Comparison of ENCODE assay signal across 8 cellular contexts in the genomic region with DNA sequence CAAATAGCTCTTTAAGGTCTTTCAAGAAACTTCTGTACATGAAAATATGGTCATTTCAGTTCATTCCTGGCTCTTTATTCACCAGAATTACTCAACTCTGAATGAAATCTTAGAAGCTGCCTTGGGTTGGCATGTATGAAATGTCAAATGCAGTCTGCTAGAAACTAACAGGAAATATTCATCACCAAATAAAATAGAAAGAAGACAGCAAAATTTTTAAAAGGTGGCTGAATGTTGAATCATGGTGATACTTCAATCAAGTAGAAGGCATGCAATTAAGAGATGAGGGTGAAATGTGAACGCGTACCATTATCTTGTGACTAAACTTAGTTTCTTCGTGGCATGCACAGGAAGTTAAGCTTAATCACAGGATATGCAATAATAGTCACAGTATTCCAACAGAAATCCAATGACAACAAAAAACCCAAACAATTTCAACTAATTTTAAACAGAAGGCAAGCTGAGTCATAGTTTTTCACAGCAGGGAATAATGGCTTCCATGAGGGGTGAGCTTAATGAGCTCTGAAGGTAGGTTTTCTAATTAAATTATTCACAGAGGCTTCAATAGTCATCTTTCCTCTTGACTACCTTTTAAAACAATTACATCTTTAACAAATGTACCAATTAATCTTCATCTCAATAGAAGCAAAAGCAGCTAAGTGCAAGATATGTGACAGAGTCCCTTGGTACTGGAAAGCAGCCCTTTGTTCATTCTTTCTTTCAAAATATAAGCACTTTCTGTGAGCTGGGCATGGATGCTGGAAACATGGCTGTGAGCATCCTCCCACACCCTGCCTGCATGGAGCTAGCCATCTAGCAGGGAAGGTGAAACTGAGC. TPM values are rescaled to one million over a fixed set of nuclear protein-coding genes. Genes with fewer than 3 reads are reported as not detected.
A peak's percentile ranks its signal among the peaks of the same experiment; 100 is the strongest.
DNase-seq lines count a peak whose midpoint lies in the region; ATAC-seq, FAIRE-seq and TF ChIP-seq lines count a peak whose summit lies in the region.

No MANE protein-coding gene starts in this region.

- CTCF ChIA-PET in GM12878 (lab: Yijun Ruan, JAX) = no interaction called here

- H3K27ac ChIP-seq in GM12878 (ENCODE audit: control insufficient read depth, insufficient read depth) = no peak overlapping the region

- ATAC-seq in GM12878 (no peak), HG03196 (IDR thresholded peaks at IDR 0.05; ENCODE audit: unreplicated experiment) (no peak)

- BruUV-seq in GM12878 (replicated peaks; lab: Mats Ljungman, UMichigan) = no TSS peak

- H3K9ac ChIP-seq in GM12878 (ENCODE audit: control insufficient read depth, insufficient read depth, low read length) = no peak overlapping the region

- SMC1A ChIA-PET in GM12878 (lab: Charles Lee; ENCODE audit: uncharacterized antibody, unreplicated experiment) = interaction anchor here (1.0 to 1.4 kb wide), 2 partner anchors 14 to 86 kb away, joined by 3 to 6 read pairs; no protein-coding TSS in a partner anchor

- no peak overlapping the region for H2AFZ ChIP-seq in GM12878 (ENCODE audit: control insufficient read depth, low read depth, low read length)

- RAD21 ChIA-PET in GM12878 (lab: Charles Lee; ENCODE audit: unreplicated experiment) = no interaction called here

- no peaks in the 10 kb centered on the region for H3K9me3 ChIP-seq in GM12878 (replicated peaks; ENCODE audit: control insufficient read depth, insufficient read depth, low read length)

- FAIRE-seq in GM12878 (lab: Jason Lieb, UNC) = peak; percentile 18

- DNase-seq in AG09309 (ENCODE audit: low read depth) (peak; percentile 94), GM12878 (ENCODE audit: low read depth, low spot score) (no peak), kidney tubule cell (ENCODE audit: low spot score) (peak; percentile 78), ecto neural progenitor cell (ENCODE audit: low spot score) (no peak), SW480 (ENCODE audit: low spot score) (no peak)
- no peak for DNase-seq in activated naive CD4-positive, alpha-beta T cell (lab: John Stamatoyannopoulos, UW)

- no peaks in the 10 kb centered on the region; a peak in 2 of 4 replicates for H3K36me3 ChIP-seq in GM12878 (ENCODE audit: control insufficient read depth in 2 of 2, insufficient read depth in 2 of 2, low read length in 1 of 2)

- H3K4me1 ChIP-seq in GM12878 (ENCODE audit: control insufficient read depth, insufficient read depth, low read length) = no peaks in the 10 kb centered on the region

- H3K79me2 ChIP-seq in GM12878 (ENCODE audit: control insufficient read depth, insufficient read depth, low read length) = no peaks in the 10 kb centered on the region

- TF ChIP-seq EP300 in Ishikawa (IDR thresholded peaks at IDR 0.05; ENCODE audit: borderline replicate concordance) (peak; percentile 43; the same call in 1 of the 2 replicates), GM12878 (IDR thresholded peaks at IDR 0.05; ENCODE audit: borderline replicate concordance in 1 of 2, control insufficient read depth in 1 of 2, low read depth in 2 of 2, low read length in 2 of 2) (no peak)

- H3K4me3 ChIP-seq in AG09309 (ENCODE audit: control insufficient read depth, low read depth, low read length) = no peak overlapping the region
- H3K4me3 ChIP-seq in GM12878 = no peak overlapping the region

- TF ChIP-seq CTCF in AG09309 (IDR thresholded peaks at IDR 0.05; ENCODE audit: control insufficient read depth, insufficient read depth, low read depth, low read length, missing control alignments) (no peak), GM12878 (IDR thresholded peaks at IDR 0.05 in 2 of 3, conservative IDR thresholded peaks at IDR 0.05 in 1 of 3; ENCODE audit: control insufficient read depth in 2 of 3, extremely low read depth in 1 of 3, insufficient read depth in 1 of 3, low read depth in 3 of 3, low read length in 3 of 3) (no peak)

- no peaks in the 10 kb centered on the region for H4K20me1 ChIP-seq in GM12878 (ENCODE audit: control insufficient read depth, insufficient read depth)

- POLR2A ChIA-PET in GM12878 (lab: Charles Lee) = interaction anchor here (1.5 kb wide), 1 partner anchor 34 kb away, joined by 3 read pairs; no protein-coding TSS in a partner anchor

- in situ Hi-C loops in GM12878 (cut with MboI) = no loop called here

- no peak for TF ChIP-seq RAD21 in Ishikawa (IDR thresholded peaks at IDR 0.05; ENCODE audit: low read depth)
- TF ChIP-seq RAD21 in GM12878 (IDR thresholded peaks at IDR 0.05; ENCODE audit: insufficient read depth, low read depth, low read length) = no peak

- no peak for TF ChIP-seq POLR2A in GM12878 (IDR thresholded peaks at IDR 0.05; ENCODE audit: low read depth, low read length)

- WGBS in GM12878 (ENCODE audit: insufficient coverage, insufficient replicate concordance, low lambda C conversion rate, missing lambda C conversion rate) = 98% methylated on average over 3 of the region's 3 CpGs

- H3K4me2 ChIP-seq in GM12878 (ENCODE audit: control insufficient read depth, insufficient read depth) = no peak overlapping the region

- intact Hi-C loops in GM12878 (cut with micrococcal nuclease; ENCODE audit: unreplicated experiment) = no loop called here

- H3K27me3 ChIP-seq in GM12878 (replicated peaks in 1 of 2; ENCODE audit: control insufficient read depth in 2 of 2, insufficient read depth in 2 of 2, low read length in 1 of 2) = no peaks in the 10 kb centered on the region

TF ChIP-seq in Ishikawa, 13 proteins besides CTCF, POLR2A, EP300 and RAD21 (continues in another document):
- TF ChIP-seq FOXM1 (IDR thresholded peaks at IDR 0.05; ENCODE audit: borderline replicate concordance, low read depth) (0 out of 2 replicates have a peak, but pooled peaks have one; percentile 45), NFIC (IDR thresholded peaks at IDR 0.05) (peak; percentile 49), TEAD4 (IDR thresholded peaks at IDR 0.05) (peak; percentile 24)
- TF ChIP-seq, protein P1, sequence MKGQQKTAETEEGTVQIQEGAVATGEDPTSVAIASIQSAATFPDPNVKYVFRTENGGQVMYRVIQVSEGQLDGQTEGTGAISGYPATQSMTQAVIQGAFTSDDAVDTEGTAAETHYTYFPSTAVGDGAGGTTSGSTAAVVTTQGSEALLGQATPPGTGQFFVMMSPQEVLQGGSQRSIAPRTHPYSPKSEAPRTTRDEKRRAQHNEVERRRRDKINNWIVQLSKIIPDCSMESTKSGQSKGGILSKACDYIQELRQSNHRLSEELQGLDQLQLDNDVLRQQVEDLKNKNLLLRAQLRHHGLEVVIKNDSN (IDR thresholded peaks at IDR 0.05) = no peak

TF ChIP-seq in GM12878, 131 proteins besides CTCF, POLR2A, EP300 and RAD21 (continues in another document):
- TF ChIP-seq RFX5 (IDR thresholded peaks at IDR 0.05; ENCODE audit: low read depth, low read length) = no peak
- no peak for TF ChIP-seq ZNF217 (IDR thresholded peaks at IDR 0.05)

RNA-seq across cellular contexts. Expression of a gene that starts 44.5 kb away (rescaled TPM):
- total RNA-seq in GM12878 (2013; cell fraction: nucleolus; rRNA removed) = 187 and 204 TPM in 2 replicates
- total RNA-seq in GM12878 (2014; rRNA removed) (36.8 and 37.3 TPM in 2 replicates), GM12878 (2014; rRNA removed; fragmentation: Illumina TruSeq; extraction: Trizol) (25.1 TPM in 2 replicates), GM12878 (2021) (30.5 and 33.4 TPM in 2 replicates)
- 6.9 TPM for polyA plus RNA-seq in GM12878 (2011; ENCODE audit: low read depth)
- polyA plus RNA-seq in GM12878 (2011; rRNA removed) (20.0 and 22.9 TPM in 2 replicates), GM12878 (2014; fragmentation: Illumina TruSeq; extraction: Trizol) (19.0 and 19.3 TPM in 2 replicates), GM12878 (2014; fragmentation: Nextera tagmentation; extraction: Ambion mirVana) (1 to 10 TPM; 4.8 to 7.2 TPM), GM12878 (2014; rRNA removed) (24.2 and 24.7 TPM in 2 replicates), GM12878 (2016; fragmentation: Nextera tagmentation; extraction: Ambion mirVana) (10 to 100 TPM; 31.6 to 37.6 TPM)
- polyA plus RNA-seq in GM12878 (2011; cell fraction: cytosol; rRNA removed) = 25.3 and 39.2 TPM in 2 replicates
- 25.8 and 40.2 TPM in 2 replicates for polyA plus RNA-seq in GM12878 (2011; cell fraction: nucleus; rRNA removed)
- 9.7 and 11.7 TPM in 2 replicates for polyA plus RNA-seq in GM12878 (2012)
- 84.5 and 122 TPM in 2 replicates for polyA minus RNA-seq in GM12878 (2011; rRNA and poly(A)+ RNA removed)
- 7.2 and 13.9 TPM in 2 replicates for polyA minus RNA-seq in GM12878 (2011; cell fraction: cytosol; rRNA and poly(A)+ RNA removed)
- polyA minus RNA-seq in GM12878 (2011; cell fraction: nucleus; rRNA and poly(A)+ RNA removed) = 107 and 197 TPM in 2 replicates

RNA-seq across cellular contexts. Expression of a gene that starts 56.1 kb away (rescaled TPM):
- 165 and 171 TPM in 2 replicates for total RNA-seq in GM12878 (2013; cell fraction: nucleolus; rRNA removed)
- total RNA-seq in GM12878 (2014; rRNA removed) = 59.1 and 66.0 TPM in 2 replicates
- 104 and 110 TPM in 2 replicates for total RNA-seq in GM12878 (2014; rRNA removed; fragmentation: Illumina TruSeq; extraction: Trizol)
- 59.8 and 62.1 TPM in 2 replicates for total RNA-seq in GM12878 (2021)
- polyA plus RNA-seq in GM12878 (2011; ENCODE audit: low read depth) = 20.8 TPM
- polyA plus RNA-seq in GM12878 (2011; rRNA removed) = 46.4 and 47.9 TPM in 2 replicates
- polyA plus RNA-seq in GM12878 (2011; cell fraction: cytosol; rRNA removed) = 27.1 and 29.8 TPM in 2 replicates
- polyA plus RNA-seq in GM12878 (2011; cell fraction: nucleus; rRNA removed) = 67.5 and 72.3 TPM in 2 replicates
- 43.1 and 44.4 TPM in 2 replicates for polyA plus RNA-seq in GM12878 (2012)
- 105 and 126 TPM in 2 replicates for polyA plus RNA-seq in GM12878 (2014; fragmentation: Illumina TruSeq; extraction: Trizol)
- polyA plus RNA-seq in GM12878 (2014; fragmentation: Nextera tagmentation; extraction: Ambion mirVana) = 10 to 100 TPM; 28.1 to 40.8 TPM
- polyA plus RNA-seq in GM12878 (2014; rRNA removed) = 45.1 and 48.5 TPM in 2 replicates
- polyA plus RNA-seq in GM12878 (2016; fragmentation: Nextera tagmentation; extraction: Ambion mirVana) = 10 to 100 TPM; 74.0 to 77.5 TPM
- 38.8 and 53.9 TPM in 2 replicates for polyA minus RNA-seq in GM12878 (2011; rRNA and poly(A)+ RNA removed)
- polyA minus RNA-seq in GM12878 (2011; cell fraction: cytosol; rRNA and poly(A)+ RNA removed) = 15.8 and 20.7 TPM in 2 replicates
- polyA minus RNA-seq in GM12878 (2011; cell fraction: nucleus; rRNA and poly(A)+ RNA removed) = 63.7 and 113 TPM in 2 replicates

Comparison
In these comparisons a context has a peak if more than half of its experiments do, and no peak if none do; other contexts are left out.
1. DNase-seq: peak in AG09309 (single experiment) and kidney tubule cell (single experiment); none in GM12878 (single experiment), ecto neural progenitor cell (single experiment), SW480 (single experiment) and activated naive CD4-positive, alpha-beta T cell (0 of 4).